In genomic region chr3:126406389-126407296, GRCh38 we compare ENCODE assay signal across 29 cellular contexts. TPM values are rescaled to one million over a fixed set of nuclear protein-coding genes. Genes with fewer than 3 reads are reported as not detected.
DNase-seq lines count a peak whose midpoint lies in the region; ATAC-seq, FAIRE-seq and TF ChIP-seq lines count a peak whose summit lies in the region.
"Had no signal": no experiment of that assay in that cellular context is flagged by ENCODE, and none has a peak within 500 bp of the region (broad histone marks: within the 10 kb centered on the region; RNA-seq: fewer than 3 reads in every experiment).

No MANE protein-coding gene starts in this region.

- peaks cover 2% of the 10 kb centered on the region for H3K27me3 ChIP-seq in bronchial epithelial cell (ENCODE audit: control insufficient read depth, insufficient read depth, low read length)

- no peaks in the 10 kb centered on the region for H3K36me3 ChIP-seq in bronchial epithelial cell (ENCODE audit: control insufficient read depth, insufficient read depth, low read length)
- H3K36me3 ChIP-seq: BLaER1 treated with 17β-estradiol and CSF1 and Interleukin-3, amounts not matched to agents 10 nM and 100 nM; HAP-1; MG63 had no signal

- no peaks in the 10 kb centered on the region for H3K4me1 Mint-ChIP-seq in type B pancreatic cell (ENCODE audit: unreplicated experiment)
- H3K4me1 Mint-ChIP-seq in activated T-helper 2 cell treated with anti-CD3 and anti-CD28 coated beads, Interferon-gamma antibody, Interleukin-2, Interleukin-4, amounts not matched to agents 10 μg/mL and 5 μg/mL and 100 μg/mL, durations not matched to agents 14 hours and 24 hours and 36 hours (ENCODE audit: low read depth): no peaks in the 10 kb centered on the region
- no peaks in the 10 kb centered on the region for H3K4me1 Mint-ChIP-seq in activated T-helper 17 cell treated with anti-CD3 and anti-CD28 coated beads, Interleukin-2, amount 50 U/mL, for 72 hours
- H3K4me1 Mint-ChIP-seq in activated CD4-positive, alpha-beta T cell treated with anti-CD3 and anti-CD28 coated beads, Interleukin-2, amount 10 ng/mL, durations not matched to agents 24 days and 14 days: no peaks in the 10 kb centered on the region
- H3K4me1 Mint-ChIP-seq: CD4-positive, alpha-beta memory T cell had no signal

- no peak overlapping the region for H3K27ac Mint-ChIP-seq in type B pancreatic cell
- H3K27ac Mint-ChIP-seq in activated T-helper 2 cell treated with anti-CD3 and anti-CD28 coated beads, Interferon-gamma antibody, Interleukin-2, Interleukin-4, amounts not matched to agents 10 μg/mL and 5 μg/mL and 100 μg/mL, durations not matched to agents 14 hours and 24 hours and 36 hours: no peak overlapping the region
- H3K27ac Mint-ChIP-seq in activated T-helper 17 cell treated with anti-CD3 and anti-CD28 coated beads, Interleukin-2, amount 50 U/mL, for 72 hours: no peak overlapping the region
- H3K27ac Mint-ChIP-seq in activated CD4-positive, alpha-beta T cell treated with anti-CD3 and anti-CD28 coated beads, Interleukin-2, amount 10 ng/mL, durations not matched to agents 24 days and 14 days: no peak overlapping the region
- H3K27ac Mint-ChIP-seq: CD4-positive, alpha-beta memory T cell; GM23338 had no signal

- no peak overlapping the region for H3K4me3 ChIP-seq in bronchial epithelial cell (ENCODE audit: low read depth, low read length)
- H3K4me3 ChIP-seq: A549; BLaER1 treated with 17β-estradiol and CSF1 and Interleukin-3, amounts not matched to agents 10 nM and 100 nM; GM12878; GM23338; HAP-1; MG63 had no signal

- no peak for ATAC-seq in activated T-helper 17 cell treated with anti-CD3 and anti-CD28 coated beads, Interleukin-2, amount 50 U/mL, for 72 hours (replicated peaks)
- ATAC-seq: GM12878, GM23338, Panc1 had no signal

- H3K4me3 Mint-ChIP-seq in type B pancreatic cell: no peak overlapping the region
- H3K4me3 Mint-ChIP-seq in activated T-helper 2 cell treated with anti-CD3 and anti-CD28 coated beads, Interferon-gamma antibody, Interleukin-2, Interleukin-4, amounts not matched to agents 10 μg/mL and 5 μg/mL and 100 μg/mL, durations not matched to agents 14 hours and 24 hours and 36 hours (ENCODE audit: low read depth): no peak overlapping the region
- no peak overlapping the region for H3K4me3 Mint-ChIP-seq in activated T-helper 17 cell treated with anti-CD3 and anti-CD28 coated beads, Interleukin-2, amount 50 U/mL, for 72 hours
- no peak overlapping the region for H3K4me3 Mint-ChIP-seq in activated CD4-positive, alpha-beta T cell treated with anti-CD3 and anti-CD28 coated beads, Interleukin-2, amount 10 ng/mL, durations not matched to agents 24 days and 14 days
- H3K4me3 Mint-ChIP-seq: CD4-positive, alpha-beta memory T cell; GM23338 had no signal

- H3K27me3 Mint-ChIP-seq in type B pancreatic cell: peaks cover 10% of the 10 kb centered on the region
- H3K27me3 Mint-ChIP-seq in activated T-helper 2 cell treated with anti-CD3 and anti-CD28 coated beads, Interferon-gamma antibody, Interleukin-2, Interleukin-4, amounts not matched to agents 10 μg/mL and 5 μg/mL and 100 μg/mL, durations not matched to agents 14 hours and 24 hours and 36 hours (ENCODE audit: low read depth): peaks cover 12% of the 10 kb centered on the region
- peaks cover 47% of the 10 kb centered on the region for H3K27me3 Mint-ChIP-seq in activated T-helper 17 cell treated with anti-CD3 and anti-CD28 coated beads, Interleukin-2, amount 50 U/mL, for 72 hours
- H3K27me3 Mint-ChIP-seq in activated CD4-positive, alpha-beta T cell treated with anti-CD3 and anti-CD28 coated beads, Interleukin-2, amount 10 ng/mL, durations not matched to agents 24 days and 14 days: peaks cover 12% of the 10 kb centered on the region

- TF ChIP-seq CTCF in bronchial epithelial cell (IDR thresholded peaks at IDR 0.05; ENCODE audit: insufficient read depth, low read length, severe bottlenecking): no peak
- TF ChIP-seq CTCF in type B pancreatic cell (conservative IDR thresholded peaks at IDR 0.05): no peak

- peak; percentile 32 for FAIRE-seq in bronchial epithelial cell (lab: Jason Lieb, UNC)
- FAIRE-seq: A549, G401.6, GM12878 had no signal

- DNase-seq in ELF-1 (ENCODE audit: low read depth, low spot score) (peak; percentile 40), bronchial epithelial cell (ENCODE audit: low read depth) (no peak), mesenteric fat pad (ENCODE audit: low spot score) (peak; percentile 79), type B pancreatic cell (ENCODE audit: extremely low spot score, unreplicated experiment) (peak; percentile 10)
- DNase-seq in activated T-helper 2 cell treated with anti-CD3 and anti-CD28 coated beads, Interferon-gamma antibody, Interleukin-2, Interleukin-4, amounts not matched to agents 10 μg/mL and 5 μg/mL and 100 μg/mL, durations not matched to agents 14 hours and 24 hours and 36 hours (ENCODE audit: low spot score): no peak
- DNase-seq in activated CD4-positive, alpha-beta T cell treated with anti-CD3 and anti-CD28 coated beads, Interleukin-2, amount 10 ng/mL, durations not matched to agents 24 days and 14 days: no peak
- DNase-seq: AML-193; CD4-positive, alpha-beta memory T cell; COR-L47; DMS53; IMR-90; KG1; MG63; NCI-H1105 treated with DMSO at 0.1 percent for 48 hours; NCI-H146; NCI-H1930; NCI-H2107; NCI-H82; NK-92 treated with Interleukin-12 subunit alpha and Interleukin-12 subunit beta, amount 100 ng/mL, for 24 hours; SHP77 had no signal

- H3K36me3 Mint-ChIP-seq in type B pancreatic cell: no peaks in the 10 kb centered on the region
- H3K36me3 Mint-ChIP-seq in activated T-helper 2 cell treated with anti-CD3 and anti-CD28 coated beads, Interferon-gamma antibody, Interleukin-2, Interleukin-4, amounts not matched to agents 10 μg/mL and 5 μg/mL and 100 μg/mL, durations not matched to agents 14 hours and 24 hours and 36 hours (ENCODE audit: low read depth): no peaks in the 10 kb centered on the region
- no peaks in the 10 kb centered on the region for H3K36me3 Mint-ChIP-seq in activated T-helper 17 cell treated with anti-CD3 and anti-CD28 coated beads, Interleukin-2, amount 50 U/mL, for 72 hours (ENCODE audit: low read depth)
- H3K36me3 Mint-ChIP-seq in activated CD4-positive, alpha-beta T cell treated with anti-CD3 and anti-CD28 coated beads, Interleukin-2, amount 10 ng/mL, durations not matched to agents 24 days and 14 days (ENCODE audit: low read depth): no peaks in the 10 kb centered on the region
- H3K36me3 Mint-ChIP-seq: CD4-positive, alpha-beta memory T cell had no signal

- intact Hi-C loops in activated T-helper 2 cell treated with anti-CD3 and anti-CD28 coated beads, Interferon-gamma antibody, Interleukin-2, Interleukin-4, amounts not matched to agents 10 μg/mL and 5 μg/mL and 100 μg/mL, durations not matched to agents 14 hours and 24 hours and 36 hours (cut with micrococcal nuclease): no loop called here
- intact Hi-C loops in activated CD4-positive, alpha-beta T cell treated with anti-CD3 and anti-CD28 coated beads, Interleukin-2, amount 10 ng/mL, durations not matched to agents 24 days and 14 days (cut with micrococcal nuclease): no loop called here

- H3K9me3 Mint-ChIP-seq in type B pancreatic cell: no peaks in the 10 kb centered on the region
- no peaks in the 10 kb centered on the region for H3K9me3 Mint-ChIP-seq in activated T-helper 2 cell treated with anti-CD3 and anti-CD28 coated beads, Interferon-gamma antibody, Interleukin-2, Interleukin-4, amounts not matched to agents 10 μg/mL and 5 μg/mL and 100 μg/mL, durations not matched to agents 14 hours and 24 hours and 36 hours
- no peaks in the 10 kb centered on the region for H3K9me3 Mint-ChIP-seq in activated T-helper 17 cell treated with anti-CD3 and anti-CD28 coated beads, Interleukin-2, amount 50 U/mL, for 72 hours
- no peaks in the 10 kb centered on the region for H3K9me3 Mint-ChIP-seq in activated CD4-positive, alpha-beta T cell treated with anti-CD3 and anti-CD28 coated beads, Interleukin-2, amount 10 ng/mL, durations not matched to agents 24 days and 14 days
- H3K9me3 Mint-ChIP-seq: GM23338 had no signal

RNA-seq across cellular contexts. Expression of gene CFAP100, which starts 11.9 kb away (rescaled TPM):
- total RNA-seq in bronchial epithelial cell (not detected in 2 replicates), mesenteric fat pad (not detected), type B pancreatic cell (ENCODE audit: low replicate concordance) (4.3 TPM in 1 of 2 replicates, not detected in the other)
- not detected in 2 replicates for total RNA-seq in activated T-helper 2 cell treated with anti-CD3 and anti-CD28 coated beads, Interferon-gamma antibody, Interleukin-2, Interleukin-4, amounts not matched to agents 10 μg/mL and 5 μg/mL and 100 μg/mL, durations not matched to agents 14 hours and 24 hours and 36 hours
- total RNA-seq in activated T-helper 17 cell treated with anti-CD3 and anti-CD28 coated beads, Interleukin-2, amount 50 U/mL, for 72 hours: not detected
- total RNA-seq in activated CD4-positive, alpha-beta T cell treated with anti-CD3 and anti-CD28 coated beads, Interleukin-2, amount 10 ng/mL, durations not matched to agents 24 days and 14 days: not detected in 2 replicates
- total RNA-seq: CD4-positive, alpha-beta memory T cell; Daoy; GM12878; IMR-90 had no signal

RNA-seq across cellular contexts. Expression of gene KLF15, which starts 49.4 kb away (rescaled TPM):
- 0.26 and 3.4 TPM in 2 replicates for total RNA-seq in bronchial epithelial cell
- 53.8 TPM for total RNA-seq in mesenteric fat pad
- 2.4 and 7.9 TPM in 2 replicates for total RNA-seq in type B pancreatic cell (ENCODE audit: low replicate concordance)
- 0.14 and 0.30 TPM in 2 replicates for total RNA-seq in activated T-helper 2 cell treated with anti-CD3 and anti-CD28 coated beads, Interferon-gamma antibody, Interleukin-2, Interleukin-4, amounts not matched to agents 10 μg/mL and 5 μg/mL and 100 μg/mL, durations not matched to agents 14 hours and 24 hours and 36 hours
- under 1 TPM in 1 of 2 donors, not detected in 1; 0.16 TPM for total RNA-seq in activated T-helper 17 cell treated with anti-CD3 and anti-CD28 coated beads, Interleukin-2, amount 50 U/mL, for 72 hours
- 0.19 and 0.28 TPM in 2 replicates for total RNA-seq in activated CD4-positive, alpha-beta T cell treated with anti-CD3 and anti-CD28 coated beads, Interleukin-2, amount 10 ng/mL, durations not matched to agents 24 days and 14 days

Comparison
In these comparisons a context has a peak if more than half of its experiments do, and no peak if none do; other contexts are left out.
1. DNase-seq: peak in ELF-1 (single experiment), mesenteric fat pad (single experiment) and type B pancreatic cell (single experiment); none in bronchial epithelial cell (single experiment), activated T-helper 2 cell treated with anti-CD3 and anti-CD28 coated beads, Interferon-gamma antibody, Interleukin-2, Interleukin-4, amounts not matched to agents 10 μg/mL and 5 μg/mL and 100 μg/mL, durations not matched to agents 14 hours and 24 hours and 36 hours (single experiment) and activated CD4-positive, alpha-beta T cell treated with anti-CD3 and anti-CD28 coated beads, Interleukin-2, amount 10 ng/mL, durations not matched to agents 24 days and 14 days (single experiment).